Comparison of ENCODE assay signal across 21 cellular contexts in genomic region chr1:234405676-234406075, GRCh38.
"Had no signal": no experiment of that assay in that cellular context is flagged by ENCODE, and none has a peak within 500 bp of the region (broad histone marks: within the 10 kb centered on the region; RNA-seq: fewer than 3 reads in every experiment).

No MANE protein-coding gene starts in this region.

- H3K9me3 Mint-ChIP-seq: natural killer cell treated with Interleukin-12 subunit alpha and Interleukin-12 subunit beta and Interleukin-15 and Interleukin-18, amount 100 ng/mL, for 72 hours; WTC11 had no signal

- H3K4me1 Mint-ChIP-seq: WTC11 had no signal

- H3K4me3 Mint-ChIP-seq: activated CD8-positive, alpha-beta T cell treated with anti-CD3 and anti-CD28 coated beads, Interleukin-2, amount 10 ng/mL, durations not matched to agents 7 days and 5 days; natural killer cell treated with Interleukin-12 subunit alpha and Interleukin-12 subunit beta and Interleukin-15 and Interleukin-18, amount 100 ng/mL, for 72 hours; WTC11 had no signal

- ATAC-seq: activated CD8-positive, alpha-beta T cell treated with anti-CD3 and anti-CD28 coated beads, Interleukin-2, amount 10 ng/mL, durations not matched to agents 7 days and 5 days; body of pancreas; heart left ventricle; natural killer cell treated with Interleukin-12 subunit alpha and Interleukin-12 subunit beta and Interleukin-15 and Interleukin-18, amount 100 ng/mL, for 72 hours; psoas muscle; WTC11 had no signal

- H3K27ac Mint-ChIP-seq: activated CD8-positive, alpha-beta T cell treated with anti-CD3 and anti-CD28 coated beads, Interleukin-2, amount 10 ng/mL, durations not matched to agents 7 days and 5 days; natural killer cell treated with Interleukin-12 subunit alpha and Interleukin-12 subunit beta and Interleukin-15 and Interleukin-18, amount 100 ng/mL, for 72 hours; WTC11 had no signal

- H3K4me1 ChIP-seq: body of pancreas, psoas muscle, right atrium auricular region had no signal

- H3K36me3 ChIP-seq: neutrophil, ovary, right atrium auricular region had no signal

- H3K27me3 Mint-ChIP-seq: natural killer cell treated with Interleukin-12 subunit alpha and Interleukin-12 subunit beta and Interleukin-15 and Interleukin-18, amount 100 ng/mL, for 72 hours had no signal

- H3K27me3 ChIP-seq: body of pancreas, heart left ventricle, neutrophil, ovary, right atrium auricular region, spleen, upper lobe of left lung had no signal

- DNase-seq: activated CD4-positive, alpha-beta T cell treated with anti-CD3 and anti-CD28 coated beads for 4 hours; activated CD8-positive, alpha-beta T cell treated with anti-CD3 and anti-CD28 coated beads, Interleukin-2, amount 10 ng/mL, durations not matched to agents 7 days and 5 days; activated effector memory CD4-positive, alpha-beta T cell treated with anti-CD3 and anti-CD28 coated beads, Interleukin-2, amount 50 U/mL, for 16 hours; anterior cingulate cortex; body of pancreas; heart left ventricle; midbrain; ovary; psoas muscle; spleen; stimulated activated CD4-positive, alpha-beta T cell treated with anti-CD3 and anti-CD28 coated beads, Interleukin-4, amount 100 ng/mL, for 1 hour; stimulated activated naive CD4-positive, alpha-beta T cell treated with Interleukin-2 at 50 U/mL for 16 hours; T1000; upper lobe of left lung had no signal

- H3K4me3 ChIP-seq: body of pancreas, heart left ventricle, ovary, psoas muscle, right atrium auricular region, SK-N-MC, spleen, thoracic aorta, upper lobe of left lung had no signal

- H3K27ac ChIP-seq: body of pancreas, epithelial cell of prostate, heart left ventricle, neutrophil, ovary, psoas muscle, right atrium auricular region, SK-N-MC, spleen, thoracic aorta, upper lobe of left lung had no signal

- H3K9me3 ChIP-seq: body of pancreas, heart left ventricle, neutrophil, ovary, psoas muscle, right atrium auricular region, spleen, thoracic aorta, upper lobe of left lung had no signal
